ENCODE assay signal across 11 cellular contexts in genomic region chrX:31604629-31605221, GRCh38.
DNase-seq lines count a peak whose midpoint lies in the region; ATAC-seq and TF ChIP-seq lines count a peak whose summit lies in the region.
"Had no signal": no experiment of that assay in that cellular context is flagged by ENCODE, and none has a peak within 500 bp of the region (broad histone marks: within the 10 kb centered on the region; RNA-seq: fewer than 3 reads in every experiment).

No MANE protein-coding gene starts in this region.

- H3K4me1 Mint-ChIP-seq in chondrocyte (ENCODE audit: low read depth): peaks cover 49% of the 10 kb centered on the region
- H3K4me1 Mint-ChIP-seq in CD4-positive, alpha-beta T cell (ENCODE audit: low read depth): no peaks in the 10 kb centered on the region

- H3K36me3 Mint-ChIP-seq in chondrocyte (ENCODE audit: low read depth): no peaks in the 10 kb centered on the region
- H3K36me3 Mint-ChIP-seq in CD4-positive, alpha-beta T cell (ENCODE audit: low read depth): no peaks in the 10 kb centered on the region

- POLR2A ChIA-PET in CD4-positive, alpha-beta T cell (lab: Charles Lee): no interaction called here

- H3K9me3 Mint-ChIP-seq in chondrocyte (ENCODE audit: low read depth): peaks cover 9% of the 10 kb centered on the region
- H3K9me3 Mint-ChIP-seq in CD4-positive, alpha-beta T cell: no peaks in the 10 kb centered on the region

- peak; percentile 80 for ATAC-seq in GM19025 (IDR thresholded peaks at IDR 0.05; ENCODE audit: low read depth, unreplicated experiment)
- ATAC-seq in HG02588 (IDR thresholded peaks at IDR 0.05; ENCODE audit: unreplicated experiment): peak; percentile 73
- peak; percentile 88 for ATAC-seq in HG03354 (IDR thresholded peaks at IDR 0.05; ENCODE audit: poor library complexity, severe bottlenecking, unreplicated experiment)
- ATAC-seq in HG02970 (IDR thresholded peaks at IDR 0.05; ENCODE audit: low FRiP score, unreplicated experiment): no peak
- ATAC-seq in CD4-positive, alpha-beta T cell (ENCODE audit: poor library complexity): no peak
- no peak for ATAC-seq in sciatic nerve
- ATAC-seq: heart left ventricle had no signal

- CTCF ChIA-PET in CD4-positive, alpha-beta T cell (lab: Charles Lee): no interaction called here

- no peaks in the 10 kb centered on the region for H3K27me3 Mint-ChIP-seq in chondrocyte (ENCODE audit: low read depth)
- H3K27me3 Mint-ChIP-seq in CD4-positive, alpha-beta T cell: no peaks in the 10 kb centered on the region

- TF ChIP-seq CTCF in chondrocyte (IDR thresholded peaks at IDR 0.05): no peak
- no peak for TF ChIP-seq CTCF in CD4-positive, alpha-beta T cell (IDR thresholded peaks at IDR 0.05)

- DNase-seq in chondrocyte (ENCODE audit: low spot score) (no peak), sciatic nerve (ENCODE audit: low spot score) (no peak)
- no peak for DNase-seq in CD4-positive, alpha-beta T cell
- DNase-seq: COR-L47, heart left ventricle, NCI-H446, SIG-M5 had no signal

- H3K27ac ChIP-seq in CD4-positive, alpha-beta T cell (ENCODE audit: low read depth, low read length): no peak overlapping the region
- H3K27ac ChIP-seq: heart left ventricle had no signal

- no peak overlapping the region for H3K4me3 Mint-ChIP-seq in chondrocyte (ENCODE audit: unreplicated experiment)
- H3K4me3 Mint-ChIP-seq in CD4-positive, alpha-beta T cell: no peak overlapping the region

- peak overlapping the region; percentile 0 for H3K27ac Mint-ChIP-seq in chondrocyte (ENCODE audit: unreplicated experiment)
- no peak overlapping the region for H3K27ac Mint-ChIP-seq in CD4-positive, alpha-beta T cell

- no peaks in the 10 kb centered on the region for H3K9me3 ChIP-seq in CD4-positive, alpha-beta T cell (ENCODE audit: control insufficient read depth, low read length)
- H3K9me3 ChIP-seq: heart left ventricle had no signal

- intact Hi-C loops in CD4-positive, alpha-beta T cell (cut with DNase I, micrococcal nuclease): no loop called here
- intact Hi-C loops in sciatic nerve (cut with DNase I): no loop called here

- H3K27me3 ChIP-seq in CD4-positive, alpha-beta T cell (ENCODE audit: control insufficient read depth, insufficient read depth, low read length): no peaks in the 10 kb centered on the region

Comparison
In these comparisons a context has a peak if more than half of its experiments do, and no peak if none do; other contexts are left out.
1. ATAC-seq: peak in GM19025 (single experiment), HG02588 (single experiment) and HG03354 (single experiment); none in HG02970 (single experiment), CD4-positive, alpha-beta T cell (single experiment) and sciatic nerve (single experiment).